In the genomic region with DNA sequence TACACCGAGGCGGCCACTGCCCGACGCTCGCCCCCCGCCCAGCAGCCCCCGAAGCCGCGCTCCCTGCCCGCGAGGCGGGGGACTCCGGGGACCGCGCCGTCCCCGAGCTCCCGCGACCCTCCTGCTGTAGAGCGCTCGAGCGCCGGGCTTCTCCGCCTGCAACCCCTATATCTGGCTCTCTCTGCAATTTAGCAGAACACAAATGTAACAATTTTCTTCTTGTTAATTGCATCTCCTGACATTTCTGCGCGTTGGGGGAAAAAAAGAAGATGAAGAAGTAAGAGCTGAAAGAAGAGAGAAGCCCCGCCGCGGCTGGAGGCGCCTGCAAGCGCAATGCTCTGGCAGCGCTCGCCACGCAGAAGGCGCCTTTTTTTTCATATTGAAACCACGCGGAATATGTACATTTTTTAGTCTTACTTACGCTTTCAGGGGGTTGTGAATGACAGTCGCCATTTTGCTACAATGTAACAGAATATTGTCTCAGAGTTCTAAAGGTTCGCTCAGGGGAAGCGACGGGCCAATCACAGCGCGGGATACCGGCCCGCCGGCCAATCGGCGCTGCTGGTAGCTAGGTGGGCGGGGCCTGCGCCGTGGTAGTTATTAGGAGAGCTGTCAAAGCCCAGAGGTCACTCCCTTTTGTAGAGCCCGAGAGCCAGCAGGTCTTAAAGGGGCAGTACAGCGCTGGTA, we compare ENCODE assay signal across 8 cellular contexts. TPM values are rescaled to one million over a fixed set of nuclear protein-coding genes. Genes with fewer than 3 reads are reported as not detected.
DNase-seq lines count a peak whose midpoint lies in the region; ATAC-seq and TF ChIP-seq lines count a peak whose summit lies in the region.

A gene (minus strand): TSS at position 466 of the 687 bp plus-strand sequence. CDS start 13 bp downstream, at position 453.

- H3K4me3 ChIP-seq in BJ (ENCODE audit: low read depth, low read length) (peak within 1 kb of the TSS; percentile 56), dorsolateral prefrontal cortex (peak within 1 kb of the TSS; percentile 67 to 96 (median 83)), liver (ENCODE audit: low read depth in 1 of 3, low read length in 3 of 3) (peak within 1 kb of the TSS; percentile 79 to 96 (median 83))

- TF ChIP-seq RAD21 in liver (IDR thresholded peaks at IDR 0.05): peak; percentile 35 to 56

- H3K27ac ChIP-seq in dorsolateral prefrontal cortex: peak within 1 kb of the TSS in 50 of 59 donors; percentile 3 to 86 (median 72)
- peak within 1 kb of the TSS; percentile 76 to 80 for H3K27ac ChIP-seq in liver (ENCODE audit: low read depth in 1 of 2, low read length in 2 of 2)

- no peaks in the 10 kb centered on the region for H3K9me3 ChIP-seq in liver (ENCODE audit: control insufficient read depth in 4 of 4, low read length in 3 of 4)

- POLR2A ChIA-PET in BJ (lab: Charles Lee): interaction anchor here (0.6 to 1.0 kb wide), 2 partner anchors 165 to 251 kb away, joined by 3 to 6 read pairs; no protein-coding TSS in a partner anchor

- DNase-seq in BJ (ENCODE audit: low read depth) (peak; percentile 77), NCI-H748 (lab: John Stamatoyannopoulos, UW; ENCODE audit: unreplicated experiment) (peak; percentile 96), dorsolateral prefrontal cortex (peak; percentile 94 to 99 (median 97))
- DNase-seq in activated CD4-positive, alpha-beta T cell treated with anti-CD3 and anti-CD28 coated beads, Interleukin-2, amount 50 U/mL, for 4 hours: peak; percentile 90
- peak; percentile 88 to 90 for DNase-seq in stimulated activated CD4-positive, alpha-beta T cell treated with anti-CD3 and anti-CD28 coated beads, Interleukin-2, amount 100 ng/mL, for 48 hours

- H3K36me3 ChIP-seq in BJ (ENCODE audit: control insufficient read depth, insufficient read depth, low read length) (no peaks in the 10 kb centered on the region), liver (ENCODE audit: control insufficient read depth in 4 of 4, insufficient read depth in 3 of 4, low read depth in 1 of 4, low read length in 3 of 4) (no peaks in the 10 kb centered on the region)

- peak within 1 kb of the TSS; percentile 81 to 95 for H3K9ac ChIP-seq in liver (ENCODE audit: low read depth in 1 of 2, low read length in 2 of 2)

- H3K27me3 ChIP-seq in BJ (ENCODE audit: control insufficient read depth, insufficient read depth, low read length) (no peaks in the 10 kb centered on the region), dorsolateral prefrontal cortex (peaks cover 0 to 5% (median 0%) of the 10 kb centered on the region in 45 donors), liver (ENCODE audit: control insufficient read depth in 4 of 4, insufficient read depth in 4 of 4, low read length in 3 of 4) (no peaks in the 10 kb centered on the region)

- ATAC-seq in GM19438 (IDR thresholded peaks at IDR 0.05; ENCODE audit: low read depth, unreplicated experiment) (peak; percentile 99), HG03565 (IDR thresholded peaks at IDR 0.05; ENCODE audit: unreplicated experiment) (peak; percentile 92)

- intact Hi-C loops in dorsolateral prefrontal cortex (cut with DNase I): loop anchor here (2.0 to 5.0 kb wide), 5 partner anchors 31 to 185 kb away; no protein-coding TSS in a partner anchor

- TF ChIP-seq CTCF in BJ (IDR thresholded peaks at IDR 0.05; ENCODE audit: insufficient read depth, low read depth, low read length): no peak
- TF ChIP-seq CTCF in dorsolateral prefrontal cortex (IDR thresholded peaks at IDR 0.05 in 54 of 56, conservative IDR thresholded peaks at IDR 0.05 in 2 of 56; ENCODE audit: low read depth in 1 of 56, partially characterized antibody in 56 of 56): peak in 20 of 56 donors; percentile 4 to 47 (median 20)
- no peak for TF ChIP-seq CTCF in liver (IDR thresholded peaks at IDR 0.05; ENCODE audit: low read depth, low read length, missing input control)

- CTCF ChIA-PET in BJ (lab: Yijun Ruan, JAX): interaction anchor here (1.1 to 2.6 kb wide), 10 partner anchors 11 to 383 kb away, joined by 3 to 16 read pairs (median 4); no protein-coding TSS in a partner anchor

- H3K4me1 ChIP-seq in liver (ENCODE audit: control insufficient read depth in 4 of 4, insufficient read depth in 4 of 4, low read length in 3 of 4): peaks cover 3 to 28% (median 15%) of the 10 kb centered on the region in 4 donors

- WGBS in liver: under 1% methylated on average over 54 of the region's 54 CpGs

TF ChIP-seq in liver, 16 proteins besides CTCF, POLR2A, EP300 and RAD21:
- TF ChIP-seq, protein P1, sequence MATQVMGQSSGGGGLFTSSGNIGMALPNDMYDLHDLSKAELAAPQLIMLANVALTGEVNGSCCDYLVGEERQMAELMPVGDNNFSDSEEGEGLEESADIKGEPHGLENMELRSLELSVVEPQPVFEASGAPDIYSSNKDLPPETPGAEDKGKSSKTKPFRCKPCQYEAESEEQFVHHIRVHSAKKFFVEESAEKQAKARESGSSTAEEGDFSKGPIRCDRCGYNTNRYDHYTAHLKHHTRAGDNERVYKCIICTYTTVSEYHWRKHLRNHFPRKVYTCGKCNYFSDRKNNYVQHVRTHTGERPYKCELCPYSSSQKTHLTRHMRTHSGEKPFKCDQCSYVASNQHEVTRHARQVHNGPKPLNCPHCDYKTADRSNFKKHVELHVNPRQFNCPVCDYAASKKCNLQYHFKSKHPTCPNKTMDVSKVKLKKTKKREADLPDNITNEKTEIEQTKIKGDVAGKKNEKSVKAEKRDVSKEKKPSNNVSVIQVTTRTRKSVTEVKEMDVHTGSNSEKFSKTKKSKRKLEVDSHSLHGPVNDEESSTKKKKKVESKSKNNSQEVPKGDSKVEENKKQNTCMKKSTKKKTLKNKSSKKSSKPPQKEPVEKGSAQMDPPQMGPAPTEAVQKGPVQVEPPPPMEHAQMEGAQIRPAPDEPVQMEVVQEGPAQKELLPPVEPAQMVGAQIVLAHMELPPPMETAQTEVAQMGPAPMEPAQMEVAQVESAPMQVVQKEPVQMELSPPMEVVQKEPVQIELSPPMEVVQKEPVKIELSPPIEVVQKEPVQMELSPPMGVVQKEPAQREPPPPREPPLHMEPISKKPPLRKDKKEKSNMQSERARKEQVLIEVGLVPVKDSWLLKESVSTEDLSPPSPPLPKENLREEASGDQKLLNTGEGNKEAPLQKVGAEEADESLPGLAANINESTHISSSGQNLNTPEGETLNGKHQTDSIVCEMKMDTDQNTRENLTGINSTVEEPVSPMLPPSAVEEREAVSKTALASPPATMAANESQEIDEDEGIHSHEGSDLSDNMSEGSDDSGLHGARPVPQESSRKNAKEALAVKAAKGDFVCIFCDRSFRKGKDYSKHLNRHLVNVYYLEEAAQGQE (IDR thresholded peaks at IDR 0.05): peak; percentile 81
- no peak for TF ChIP-seq GABPA (IDR thresholded peaks at IDR 0.05 in 1 of 2, conservative IDR thresholded peaks at IDR 0.05 in 1 of 2)
- peak; percentile 33 to 42 for TF ChIP-seq HNF4A (conservative IDR thresholded peaks at IDR 0.05)
- no peak for TF ChIP-seq FOXA2 (IDR thresholded peaks at IDR 0.05)
- TF ChIP-seq NR2F2 (IDR thresholded peaks at IDR 0.05): peak; percentile 71
- TF ChIP-seq, protein P2, sequence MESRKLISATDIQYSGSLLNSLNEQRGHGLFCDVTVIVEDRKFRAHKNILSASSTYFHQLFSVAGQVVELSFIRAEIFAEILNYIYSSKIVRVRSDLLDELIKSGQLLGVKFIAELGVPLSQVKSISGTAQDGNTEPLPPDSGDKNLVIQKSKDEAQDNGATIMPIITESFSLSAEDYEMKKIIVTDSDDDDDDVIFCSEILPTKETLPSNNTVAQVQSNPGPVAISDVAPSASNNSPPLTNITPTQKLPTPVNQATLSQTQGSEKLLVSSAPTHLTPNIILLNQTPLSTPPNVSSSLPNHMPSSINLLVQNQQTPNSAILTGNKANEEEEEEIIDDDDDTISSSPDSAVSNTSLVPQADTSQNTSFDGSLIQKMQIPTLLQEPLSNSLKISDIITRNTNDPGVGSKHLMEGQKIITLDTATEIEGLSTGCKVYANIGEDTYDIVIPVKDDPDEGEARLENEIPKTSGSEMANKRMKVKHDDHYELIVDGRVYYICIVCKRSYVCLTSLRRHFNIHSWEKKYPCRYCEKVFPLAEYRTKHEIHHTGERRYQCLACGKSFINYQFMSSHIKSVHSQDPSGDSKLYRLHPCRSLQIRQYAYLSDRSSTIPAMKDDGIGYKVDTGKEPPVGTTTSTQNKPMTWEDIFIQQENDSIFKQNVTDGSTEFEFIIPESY (IDR thresholded peaks at IDR 0.05): peak; percentile 40
- peak; percentile 52 to 53 for TF ChIP-seq RXRA (IDR thresholded peaks at IDR 0.05)
- TF ChIP-seq, protein P3, sequence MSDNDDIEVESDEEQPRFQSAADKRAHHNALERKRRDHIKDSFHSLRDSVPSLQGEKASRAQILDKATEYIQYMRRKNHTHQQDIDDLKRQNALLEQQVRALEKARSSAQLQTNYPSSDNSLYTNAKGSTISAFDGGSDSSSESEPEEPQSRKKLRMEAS (IDR thresholded peaks at IDR 0.05): peak; percentile 88
- TF ChIP-seq SP1 (IDR thresholded peaks at IDR 0.05): peak; percentile 67
- peak; percentile 93 for TF ChIP-seq YY1 (IDR thresholded peaks at IDR 0.05)
- peak in 1 of 2 donors; percentile 10 for TF ChIP-seq JUND (IDR thresholded peaks at IDR 0.05)
- peak in 1 of 2 donors; percentile 13 for TF ChIP-seq EGR1 (IDR thresholded peaks at IDR 0.05; ENCODE audit: low read depth in 2 of 2)
- peak; percentile 32 for TF ChIP-seq TAF1 (conservative IDR thresholded peaks at IDR 0.05)
- peak; percentile 4 for TF ChIP-seq HNF4G (IDR thresholded peaks at IDR 0.05)
- TF ChIP-seq, protein P4, sequence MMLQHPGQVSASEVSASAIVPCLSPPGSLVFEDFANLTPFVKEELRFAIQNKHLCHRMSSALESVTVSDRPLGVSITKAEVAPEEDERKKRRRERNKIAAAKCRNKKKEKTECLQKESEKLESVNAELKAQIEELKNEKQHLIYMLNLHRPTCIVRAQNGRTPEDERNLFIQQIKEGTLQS (IDR thresholded peaks at IDR 0.05): no peak
- no peak for TF ChIP-seq FOXA1 (IDR thresholded peaks at IDR 0.05)

RNA-seq across cellular contexts. Expression of the gene that starts here (rescaled TPM):
- 3.6 and 4.3 TPM in 2 replicates for polyA plus RNA-seq in BJ (2011; rRNA removed)
- 5.7 and 8.7 TPM in 2 replicates for polyA minus RNA-seq in BJ (2011; rRNA and poly(A)+ RNA removed)
- 10 to 100 TPM; 11.7 to 36.8 (median 19.0) TPM for total RNA-seq in dorsolateral prefrontal cortex
- total RNA-seq in liver: 10 to 100 TPM in 1 of 2 donors, 1 to 10 TPM in 1; 3.2 to 23.2 TPM
- 1 to 10 TPM; 1.1 to 1.8 TPM for polyA plus RNA-seq in liver

Comparison
In these comparisons a context has a peak if more than half of its experiments do, and no peak if none do; other contexts are left out.
1. Peak in every context shown above with its lines: DNase-seq, ATAC-seq, H3K4me3 ChIP-seq and H3K27ac ChIP-seq.